13 cellular contexts compared by ENCODE assay signal in the genomic region with DNA sequence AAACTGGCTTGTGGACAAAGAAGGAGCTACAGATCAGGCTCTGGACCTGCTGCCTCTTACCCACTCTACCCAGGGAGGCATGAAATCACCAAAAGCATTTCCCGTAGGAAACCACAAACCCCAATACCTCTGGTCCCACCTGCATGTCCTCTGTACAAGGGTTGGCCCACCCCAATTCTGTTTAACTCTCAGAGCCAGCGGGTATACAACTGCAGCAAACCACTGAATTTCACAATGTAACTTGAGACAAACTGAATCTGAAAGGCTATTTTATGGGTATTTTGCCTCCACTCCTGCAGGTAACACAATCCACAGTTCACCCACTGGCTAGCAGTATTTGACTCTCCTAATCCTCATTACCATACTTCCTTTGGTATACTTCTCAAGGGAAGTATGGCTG. TPM values are rescaled to one million over a fixed set of nuclear protein-coding genes. Genes with fewer than 3 reads are reported as not detected.
DNase-seq lines count a peak whose midpoint lies in the region; ATAC-seq and TF ChIP-seq lines count a peak whose summit lies in the region.
"Had no signal": no experiment of that assay in that cellular context is flagged by ENCODE, and none has a peak within 500 bp of the region (broad histone marks: within the 10 kb centered on the region; RNA-seq: fewer than 3 reads in every experiment).

No MANE protein-coding gene starts in this region.

- peaks cover 22% of the 10 kb centered on the region for H3K27me3 Mint-ChIP-seq in CD8-positive, alpha-beta T cell (ENCODE audit: low read depth)

- H3K4me3 Mint-ChIP-seq in CD8-positive, alpha-beta T cell, result peak overlapping the region; percentile 7

- H3K4me1 Mint-ChIP-seq in CD8-positive, alpha-beta T cell (ENCODE audit: low read depth), result peaks cover 16% of the 10 kb centered on the region

- no peak overlapping the region for H3K4me3 ChIP-seq in CD8-positive, alpha-beta T cell (ENCODE audit: low read depth, low read length)
- no peak overlapping the region for H3K4me3 ChIP-seq in PC-3 (ENCODE audit: low read length)
- H3K4me3 ChIP-seq: esophagus squamous epithelium, stomach had no signal

- H3K4me2 ChIP-seq in PC-3 (ENCODE audit: low read length), result no peak overlapping the region

- H3K9me3 ChIP-seq in CD8-positive, alpha-beta T cell (ENCODE audit: low read length), result no peaks in the 10 kb centered on the region
- H3K9me3 ChIP-seq in PC-3 (ENCODE audit: low read length), result no peaks in the 10 kb centered on the region
- H3K9me3 ChIP-seq: BE2C, esophagus squamous epithelium, stomach had no signal

- TF ChIP-seq CTCF in CD8-positive, alpha-beta T cell (IDR thresholded peaks at IDR 0.05), result no peak
- TF ChIP-seq CTCF in PC-3 (conservative IDR thresholded peaks at IDR 0.05; ENCODE audit: low read depth, low read length), result no peak

- no peak for DNase-seq in CD8-positive, alpha-beta T cell
- DNase-seq in PC-3 (peak; percentile 27), NCI-H524 treated with DMSO at 0.1 percent for 48 hours (lab: John Stamatoyannopoulos, UW) (no peak), NCI-H446 (lab: John Stamatoyannopoulos, UW) (no peak), SW 1271 (lab: John Stamatoyannopoulos, UW) (no peak)
- DNase-seq: activated CD4-positive, CD25-positive, alpha-beta regulatory T cell; BE2C; esophagus squamous epithelium; stomach had no signal

- no peaks in the 10 kb centered on the region for H3K9me2 ChIP-seq in PC-3 (replicated peaks; ENCODE audit: low read length)

- BruUV-seq in PC-3 (replicated peaks; lab: Mats Ljungman, UMichigan), result no TSS peak

- peaks cover 12% of the 10 kb centered on the region for H3K4me1 ChIP-seq in CD8-positive, alpha-beta T cell (ENCODE audit: insufficient read depth, low read length)
- peaks cover 5% of the 10 kb centered on the region; the same call in 1 of the 2 replicates for H3K4me1 ChIP-seq in PC-3 (ENCODE audit: insufficient read depth, low read length)
- H3K4me1 ChIP-seq: BE2C had no signal

- CTCF ChIA-PET in CD8-positive, alpha-beta T cell (lab: Charles Lee), result interaction anchor here (0.6 to 1.3 kb wide), 2 partner anchors 9 to 121 kb away, joined by 3 read pairs; no protein-coding TSS in a partner anchor
- CTCF ChIA-PET in PC-3 (lab: Charles Lee), result interaction anchor here (1.0 kb wide), 1 partner anchor 15 kb away, joined by 4 read pairs; no protein-coding TSS in a partner anchor

- no peaks in the 10 kb centered on the region for H3K9me3 Mint-ChIP-seq in CD8-positive, alpha-beta T cell

- intact Hi-C loops in CD8-positive, alpha-beta T cell (cut with DNase I, micrococcal nuclease), result no loop called here
- intact Hi-C loops in PC-3 (cut with micrococcal nuclease), result no loop called here

- no peak overlapping the region for H3K27ac Mint-ChIP-seq in CD8-positive, alpha-beta T cell

- no peaks in the 10 kb centered on the region for H3F3A ChIP-seq in PC-3 (ENCODE audit: low read length, unreplicated experiment)

- H4K20me1 ChIP-seq in PC-3 (ENCODE audit: low read length), result no peaks in the 10 kb centered on the region

- POLR2A ChIA-PET in CD8-positive, alpha-beta T cell (lab: Charles Lee), result interaction anchor here (0.7 kb wide), 1 partner anchor 162 kb away, joined by 3 read pairs; no protein-coding TSS in a partner anchor
- POLR2A ChIA-PET in PC-3 (lab: Charles Lee; ENCODE audit: unreplicated experiment), result interaction anchor here (0.6 kb wide), 3 partner anchors 10 to 88 kb away, joined by 3 read pairs; no protein-coding TSS in a partner anchor

- H3K27me3 ChIP-seq in CD8-positive, alpha-beta T cell (ENCODE audit: insufficient read depth, low read length), result peaks cover 4% of the 10 kb centered on the region
- no peaks in the 10 kb centered on the region for H3K27me3 ChIP-seq in PC-3 (ENCODE audit: low read length)

- no peaks in the 10 kb centered on the region for H3K36me3 ChIP-seq in CD8-positive, alpha-beta T cell (ENCODE audit: insufficient read depth, low read length)
- no peaks in the 10 kb centered on the region for H3K36me3 ChIP-seq in PC-3 (ENCODE audit: low read depth, low read length)
- H3K36me3 ChIP-seq: BE2C, esophagus squamous epithelium, stomach had no signal

- no peaks in the 10 kb centered on the region for H3K36me3 Mint-ChIP-seq in CD8-positive, alpha-beta T cell

- H3K79me2 ChIP-seq in PC-3 (ENCODE audit: low read length), result no peaks in the 10 kb centered on the region

- no peak overlapping the region for H3K27ac ChIP-seq in CD8-positive, alpha-beta T cell (ENCODE audit: low read depth, low read length)
- H3K27ac ChIP-seq in PC-3 (ENCODE audit: low read length), result no peak overlapping the region
- H3K27ac ChIP-seq: esophagus squamous epithelium, stomach had no signal

- no peak overlapping the region for H2AFZ ChIP-seq in PC-3 (ENCODE audit: low read length)

- no peak overlapping the region for H3K9ac ChIP-seq in PC-3 (ENCODE audit: low read length)

- no peak for ATAC-seq in CD8-positive, alpha-beta T cell
- peak; percentile 55 for ATAC-seq in GM19455 (IDR thresholded peaks at IDR 0.05; ENCODE audit: unreplicated experiment)
- ATAC-seq in HG03097 (IDR thresholded peaks at IDR 0.05; ENCODE audit: low FRiP score, unreplicated experiment), result peak; percentile 62
- ATAC-seq in PC-3, result peak; percentile 54
- no peak for ATAC-seq in GM19397 (IDR thresholded peaks at IDR 0.05; ENCODE audit: unreplicated experiment)

RNA-seq across cellular contexts. Expression of gene SIX1, which starts 16.5 kb away (rescaled TPM):
- total RNA-seq in CD8-positive, alpha-beta T cell, result not detected
- total RNA-seq in PC-3 (2014; rRNA removed), result 16.5 and 18.2 TPM in 2 replicates
- total RNA-seq: liver had no signal

Comparison
In these comparisons a context has a peak if more than half of its experiments do, and no peak if none do; other contexts are left out.
1. ATAC-seq: peak in GM19455 (single experiment), HG03097 (single experiment) and PC-3 (single experiment); none in CD8-positive, alpha-beta T cell (single experiment) and GM19397 (single experiment).
2. RNA of gene SIX1, which starts 16.5 kb away (total RNA-seq): 16.5 to 18.2 TPM in PC-3; not detected in CD8-positive, alpha-beta T cell; every median in the first group is over 10 times any median in the second.